In the genomic region with DNA sequence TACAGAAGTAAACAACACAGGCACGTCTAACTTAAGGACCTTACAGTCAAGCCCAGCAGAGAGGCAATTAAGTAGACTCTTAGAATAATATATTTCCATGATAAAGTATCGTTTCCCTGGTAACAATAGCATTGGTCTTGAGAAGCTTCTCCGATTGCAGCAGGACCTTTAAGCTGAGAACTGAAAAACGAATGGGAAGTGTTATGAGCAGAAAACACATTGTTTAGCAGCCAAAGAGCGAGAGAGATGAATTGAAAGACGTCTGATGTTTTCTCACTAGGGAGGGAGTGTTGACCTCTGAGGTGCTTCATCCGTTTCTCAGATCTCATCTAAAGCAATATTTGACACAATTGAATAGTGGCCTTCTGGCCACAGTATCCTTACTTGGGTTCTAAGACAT, we compare ENCODE assay signal across 8 cellular contexts. TPM values are rescaled to one million over a fixed set of nuclear protein-coding genes. Genes with fewer than 3 reads are reported as not detected.
DNase-seq lines count a peak whose midpoint lies in the region; ATAC-seq and TF ChIP-seq lines count a peak whose summit lies in the region.

No MANE protein-coding gene starts in this region.

- H3K4me3 Mint-ChIP-seq in Calu3 (ENCODE audit: low read depth, unreplicated experiment): peak overlapping the region; percentile 99
- H3K4me3 Mint-ChIP-seq in endodermal cell: peak overlapping the region; percentile 95

- H3K27ac Mint-ChIP-seq in Calu3 (ENCODE audit: unreplicated experiment) (peak overlapping the region; percentile 99), endodermal cell (peak overlapping the region; percentile 100)

- H3K27me3 ChIP-seq in OCI-LY3 (ENCODE audit: low read depth, low read length): no peaks in the 10 kb centered on the region
- no peaks in the 10 kb centered on the region for H3K27me3 ChIP-seq in endodermal cell (ENCODE audit: control insufficient read depth, insufficient read depth, low read length, poor library complexity, severe bottlenecking)
- no peaks in the 10 kb centered on the region for H3K27me3 ChIP-seq in osteoblast (ENCODE audit: insufficient read depth, low read length)

- H2AFZ ChIP-seq in OCI-LY3 (ENCODE audit: low read depth, low read length): no peak overlapping the region
- peak overlapping the region; percentile 98 for H2AFZ ChIP-seq in osteoblast (ENCODE audit: low read length)

- intact Hi-C loops in Calu3 (cut with micrococcal nuclease; ENCODE audit: unreplicated experiment): loop anchor here (2.0 to 5.0 kb wide), 2 partner anchors 19 to 125 kb away; a partner anchor contains a TSS

- H3K4me1 ChIP-seq in OCI-LY3 (ENCODE audit: low read length) (peaks cover 28% of the 10 kb centered on the region), endodermal cell (ENCODE audit: control insufficient read depth, insufficient read depth, low read length) (peaks cover 8% of the 10 kb centered on the region), osteoblast (ENCODE audit: insufficient read depth, low read length) (peaks cover 43% of the 10 kb centered on the region)

- H3K27ac ChIP-seq in OCI-LY3 (ENCODE audit: low read length): peak overlapping the region; percentile 76; the same call in 1 of the 2 replicates
- no peak overlapping the region for H3K27ac ChIP-seq in endodermal cell (ENCODE audit: low read depth, low read length)
- H3K27ac ChIP-seq in osteoblast (ENCODE audit: low read depth, low read length): peak overlapping the region; percentile 99

- H3K36me3 Mint-ChIP-seq in Calu3 (ENCODE audit: insufficient read depth, unreplicated experiment) (peaks cover 60% of the 10 kb centered on the region), endodermal cell (ENCODE audit: low read depth) (peaks cover 32% of the 10 kb centered on the region)

- H3K4me1 Mint-ChIP-seq in Calu3 (ENCODE audit: low read depth, unreplicated experiment) (peaks cover 40% of the 10 kb centered on the region), endodermal cell (peaks cover 19% of the 10 kb centered on the region)

- BruUV-seq in Calu3 (replicated peaks; lab: Mats Ljungman, UMichigan): TSS peak; percentile 62

- peak overlapping the region; percentile 87 for H3K9ac ChIP-seq in OCI-LY3 (ENCODE audit: low read length)
- H3K9ac ChIP-seq in endodermal cell (ENCODE audit: extremely low read depth, low read length, poor library complexity, severe bottlenecking): peak overlapping the region; percentile 98

- H3K9me3 Mint-ChIP-seq in Calu3 (ENCODE audit: low read depth, unreplicated experiment) (no peaks in the 10 kb centered on the region), endodermal cell (no peaks in the 10 kb centered on the region)

- no peak for DNase-seq in Calu3
- DNase-seq in endodermal cell: no peak
- DNase-seq in osteoblast (ENCODE audit: insufficient read length, low spot score, missing footprints): peak; percentile 65
- DNase-seq in HPDE6-E6E7 (ENCODE audit: extremely low spot score): no peak
- DNase-seq in HuH-7.5 (ENCODE audit: low spot score): no peak

- H3K36me3 ChIP-seq in OCI-LY3 (replicated peaks; ENCODE audit: low read depth, low read length) (peaks cover 20% of the 10 kb centered on the region), endodermal cell (ENCODE audit: control insufficient read depth, insufficient read depth, low read length) (peaks cover 19% of the 10 kb centered on the region), osteoblast (ENCODE audit: insufficient read depth, low read length) (peaks cover 19% of the 10 kb centered on the region)

- H4K20me1 ChIP-seq in OCI-LY3 (ENCODE audit: insufficient read depth, low read length) (peaks cover 1% of the 10 kb centered on the region; the same call in 1 of the 2 replicates), osteoblast (ENCODE audit: insufficient read depth, low read length) (peaks cover 15% of the 10 kb centered on the region)

- H3K27me3 Mint-ChIP-seq in Calu3 (ENCODE audit: unreplicated experiment) (no peaks in the 10 kb centered on the region), endodermal cell (ENCODE audit: insufficient read depth) (no peaks in the 10 kb centered on the region)

- H3K4me2 ChIP-seq in OCI-LY3 (ENCODE audit: low read length) (peak overlapping the region; percentile 90), osteoblast (ENCODE audit: insufficient read depth, low read length) (peak overlapping the region; percentile 99)

- H3K4me3 ChIP-seq in OCI-LY3 (ENCODE audit: low read length): peak overlapping the region; percentile 88
- H3K4me3 ChIP-seq in endodermal cell (ENCODE audit: low read length): peak overlapping the region; percentile 94
- peak overlapping the region; percentile 94 for H3K4me3 ChIP-seq in osteoblast (ENCODE audit: insufficient read depth, low read length)

- peaks cover 83% of the 10 kb centered on the region for H3K79me2 ChIP-seq in OCI-LY3 (ENCODE audit: low read length)
- peaks cover 73% of the 10 kb centered on the region for H3K79me2 ChIP-seq in osteoblast (ENCODE audit: insufficient read depth, low read length)

- TF ChIP-seq CTCF in Calu3 (IDR thresholded peaks at IDR 0.05; ENCODE audit: unreplicated experiment) (no peak), OCI-LY3 (IDR thresholded peaks at IDR 0.05; ENCODE audit: low read depth, low read length) (no peak), endodermal cell (conservative IDR thresholded peaks at IDR 0.05) (no peak), osteoblast (IDR thresholded peaks at IDR 0.05; ENCODE audit: extremely low read depth, low read depth, low read length) (no peak)

- ATAC-seq in HG02981 (IDR thresholded peaks at IDR 0.05; ENCODE audit: unreplicated experiment) (no peak), HG02571 (IDR thresholded peaks at IDR 0.05; ENCODE audit: unreplicated experiment) (no peak)

- 9 to 17% methylated on average over 6 to 7 of the region's 7 CpGs for WGBS in endodermal cell (ENCODE audit: insufficient coverage in 1 of 2, insufficient read length in 1 of 2), 2 experiments

- CTCF ChIA-PET in Calu3 (lab: Charles Lee): interaction anchor here (0.6 to 2.5 kb wide), 4 partner anchors 12 to 135 kb away, joined by 4 to 29 read pairs (median 14); a partner anchor contains a TSS

- H3K9me3 ChIP-seq in OCI-LY3 (ENCODE audit: insufficient read depth, low read length) (no peaks in the 10 kb centered on the region), endodermal cell (ENCODE audit: control insufficient read depth, low read length) (no peaks in the 10 kb centered on the region), osteoblast (ENCODE audit: low read depth, low read length) (no peaks in the 10 kb centered on the region)

RNA-seq across cellular contexts. Expression of a gene that starts 0.9 kb away (rescaled TPM):
- 51.7 and 55.6 TPM in 2 replicates for total RNA-seq in Calu3 (2022)
- 10 to 100 TPM; 29.4 to 36.3 TPM for total RNA-seq in endodermal cell
- 35.8 TPM for polyA plus RNA-seq in endodermal cell (2013, experiment 1 of 2)
- 29.1 TPM for polyA plus RNA-seq in endodermal cell (2013, experiment 2 of 2)
- 11.6 and 11.8 TPM in 2 replicates for total RNA-seq in osteoblast

RNA-seq across cellular contexts. Expression of a gene that starts 1.2 kb away (rescaled TPM):
- total RNA-seq in Calu3 (2022) (28.0 and 29.8 TPM in 2 replicates), endodermal cell (10 to 100 TPM; 27.4 to 38.4 TPM), osteoblast (27.4 and 30.8 TPM in 2 replicates)
- polyA plus RNA-seq in endodermal cell (2013, experiment 1 of 2): 24.3 TPM
- polyA plus RNA-seq in endodermal cell (2013, experiment 2 of 2): 22.4 TPM

RNA-seq across cellular contexts. Expression of a gene that starts 19.5 kb away (rescaled TPM):
- 77.4 and 90.4 TPM in 2 replicates for total RNA-seq in Calu3 (2022)
- total RNA-seq in endodermal cell: 10 to 100 TPM in 1 of 2 donors, 1 to 10 TPM in 1; 8.5 to 11.7 TPM
- 16.0 TPM for polyA plus RNA-seq in endodermal cell (2013, experiment 1 of 2)
- polyA plus RNA-seq in endodermal cell (2013, experiment 2 of 2): 15.9 TPM
- total RNA-seq in osteoblast: 17.7 and 21.0 TPM in 2 replicates

RNA-seq across cellular contexts. Expression of a gene that starts 27.0 kb away (rescaled TPM):
- total RNA-seq in Calu3 (2022) (6.9 and 7.0 TPM in 2 replicates), endodermal cell (10 to 100 TPM; 14.0 to 18.9 TPM), osteoblast (3.6 and 3.8 TPM in 2 replicates)
- polyA plus RNA-seq in endodermal cell (2013, experiment 1 of 2): 17.2 TPM
- polyA plus RNA-seq in endodermal cell (2013, experiment 2 of 2): 14.8 TPM
